Comparison of ENCODE assay signal across 2 cellular contexts in genomic region chr19:48794291-48794690, GRCh38.
TF ChIP-seq lines count a peak whose summit lies in the region.

No MANE protein-coding gene starts in this region.

TF ChIP-seq in A549, 52 proteins besides CTCF, POLR2A, EP300 and RAD21:
- TF ChIP-seq HMGXB4 (CRISPR knock-in tag; IDR thresholded peaks at IDR 0.05; ENCODE audit: borderline replicate concordance) (no peak), SREBF2 (IDR thresholded peaks at IDR 0.05) (no peak)
TF ChIP-seq in A549: peak in this region for 0.

TF ChIP-seq in GM23338, 12 proteins besides CTCF, POLR2A, EP300 and RAD21:
- no peak for TF ChIP-seq STAT1 (IDR thresholded peaks at IDR 0.05; ENCODE audit: unreplicated experiment)
- no peak for TF ChIP-seq ZNF462 (CRISPR knock-in tag; IDR thresholded peaks at IDR 0.05)
- no peak for TF ChIP-seq ZNF331 (CRISPR knock-in tag; IDR thresholded peaks at IDR 0.05; ENCODE audit: low read depth)
- no peak for TF ChIP-seq ZNF114 (CRISPR knock-in tag; IDR thresholded peaks at IDR 0.05)
- no peak for TF ChIP-seq JUNB (IDR thresholded peaks at IDR 0.05; ENCODE audit: unreplicated experiment)
- TF ChIP-seq REST (IDR thresholded peaks at IDR 0.05; ENCODE audit: unreplicated experiment): no peak
- TF ChIP-seq CREB1 (CRISPR knock-in tag; IDR thresholded peaks at IDR 0.05; ENCODE audit: low read depth): no peak
- TF ChIP-seq ETS1 (IDR thresholded peaks at IDR 0.05): no peak
- TF ChIP-seq NANOG (IDR thresholded peaks at IDR 0.05; ENCODE audit: borderline replicate concordance): no peak
- TF ChIP-seq EZH2phosphoT487 (IDR thresholded peaks at IDR 0.05; ENCODE audit: unreplicated experiment): no peak
- no peak for TF ChIP-seq EZH2 (IDR thresholded peaks at IDR 0.05; ENCODE audit: low read depth, unreplicated experiment)
- no peak for TF ChIP-seq POLR2AphosphoS5 (IDR thresholded peaks at IDR 0.05; ENCODE audit: low read depth)
TF ChIP-seq in GM23338: peak in this region for 0.
